Comparison of ENCODE assay signal across 15 cellular contexts in the genomic region with DNA sequence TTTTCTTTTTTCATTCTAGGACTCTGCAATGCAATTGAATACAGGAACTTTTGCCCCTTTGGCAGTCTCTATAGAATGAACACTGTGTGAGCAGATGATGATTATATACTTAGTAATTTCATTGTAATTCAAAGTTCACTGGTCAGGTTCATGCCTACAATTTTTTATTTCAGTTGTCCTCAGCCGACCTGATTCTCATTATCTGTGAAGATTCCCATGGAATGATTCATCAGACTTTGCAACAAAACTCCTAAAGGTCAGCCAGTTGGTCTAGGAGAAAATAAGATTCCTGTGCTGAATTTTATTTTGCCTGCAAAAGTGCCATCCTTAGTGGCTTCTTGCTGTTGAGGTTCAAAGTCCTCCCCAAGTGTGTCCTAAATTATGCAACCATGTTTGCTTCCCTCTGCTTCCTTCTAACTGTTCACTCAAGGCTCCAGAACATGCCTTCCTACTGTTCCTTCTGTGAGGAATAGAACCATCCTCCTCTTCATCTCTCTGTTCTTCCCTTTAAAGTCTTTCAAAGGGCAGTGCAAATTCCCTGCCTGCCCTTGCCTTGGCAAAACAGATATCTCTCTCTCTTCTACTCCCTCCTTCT.
DNase-seq lines count a peak whose midpoint lies in the region; ATAC-seq and TF ChIP-seq lines count a peak whose summit lies in the region.
"Had no signal": no experiment of that assay in that cellular context is flagged by ENCODE, and none has a peak within 500 bp of the region (broad histone marks: within the 10 kb centered on the region; RNA-seq: fewer than 3 reads in every experiment).

No MANE protein-coding gene starts in this region.

- no peak for TF ChIP-seq CTCF in brain microvascular endothelial cell (IDR thresholded peaks at IDR 0.05; ENCODE audit: low read depth, low read length, missing control alignments)

- no peaks in the 10 kb centered on the region for H3K27me3 ChIP-seq in brain microvascular endothelial cell (replicated peaks)

- no peak overlapping the region for H3K4me3 ChIP-seq in brain microvascular endothelial cell (ENCODE audit: low read depth, low read length)
- H3K4me3 ChIP-seq: thoracic aorta had no signal

- ATAC-seq in GM18867 (IDR thresholded peaks at IDR 0.05; ENCODE audit: unreplicated experiment) (no peak), HG02642 (IDR thresholded peaks at IDR 0.05; ENCODE audit: poor library complexity, unreplicated experiment) (no peak)
- ATAC-seq: T-helper 17 cell had no signal

- no peaks in the 10 kb centered on the region for H3K36me3 ChIP-seq in brain microvascular endothelial cell (replicated peaks)
- H3K36me3 ChIP-seq: thoracic aorta had no signal

- H3K27ac ChIP-seq in brain microvascular endothelial cell = peak overlapping the region; percentile 91
- H3K27ac ChIP-seq: thoracic aorta had no signal

- in situ Hi-C loops in ACHN (cut with HindIII; ENCODE audit: low pct_ligation_motif_present, low pct_unique_long_range_greater_than_20kb, low sequenced_read_pairs) (no loop called here), brain microvascular endothelial cell (cut with HindIII; ENCODE audit: low pct_ligation_motif_present, low sequenced_read_pairs) (no loop called here)

- DNase-seq in ACHN (peak; percentile 53), NCI-H2227 treated with DMSO at 0.1 percent for 48 hours (lab: John Stamatoyannopoulos, UW) (peak; percentile 69), brain microvascular endothelial cell (peak; percentile 83), kidney glomerular epithelial cell (lab: John Stamatoyannopoulos, UW) (peak; percentile 70), DMS114 treated with DMSO at 0.1 percent for 48 hours (lab: John Stamatoyannopoulos, UW; ENCODE audit: unreplicated experiment) (no peak), NCI-H1048 (lab: John Stamatoyannopoulos, UW) (no peak)
- DNase-seq: activated CD4-positive, alpha-beta T cell treated with anti-CD3 and anti-CD28 coated beads, Interleukin-2, amount 50 U/mL, for 1 hour; NCI-H1436 treated with DMSO at 0.1 percent for 48 hours; NCI-H510A treated with DMSO at 0.1 percent for 48 hours; occipital lobe; stimulated activated CD4-positive, alpha-beta T cell treated with anti-CD3 and anti-CD28 coated beads, Interleukin-12 subunit alpha, Interleukin-12 subunit beta, amount 100 ng/mL, for 4 hours; T-helper 17 cell had no signal

Comparison
In these comparisons a context has a peak if more than half of its experiments do, and no peak if none do; other contexts are left out.
1. DNase-seq: peak in ACHN (single experiment), NCI-H2227 treated with DMSO at 0.1 percent for 48 hours (single experiment), brain microvascular endothelial cell (single experiment) and kidney glomerular epithelial cell (single experiment); none in DMS114 treated with DMSO at 0.1 percent for 48 hours (single experiment) and NCI-H1048 (single experiment).